Comparison of ENCODE assay signal across 33 cellular contexts in genomic region chr10:35231646-35232045, GRCh38.
"Had no signal": no experiment of that assay in that cellular context is flagged by ENCODE, and none has a peak within 500 bp of the region (broad histone marks: within the 10 kb centered on the region; RNA-seq: fewer than 3 reads in every experiment).

No MANE protein-coding gene starts in this region.

- H3K36me3 ChIP-seq: adrenal gland, ascending aorta, brain microvascular endothelial cell, breast epithelium, cardiac muscle cell had no signal

- DNase-seq: activated effector memory CD4-positive, alpha-beta T cell treated with anti-CD3 and anti-CD28 coated beads, Interleukin-2, amount 50 U/mL, for 16 hours; activated effector memory CD4-positive, alpha-beta T cell treated with Interleukin-2 at 50 U/mL for 16 hours; activated gamma-delta T cell; activated gamma-delta T cell treated with Interleukin-2 at 50 U/mL for 16 hours; activated naive CD4-positive, alpha-beta T cell; activated naive CD4-positive, alpha-beta T cell treated with anti-CD3 and anti-CD28 coated beads for 36 hours; activated naive CD4-positive, alpha-beta T cell treated with anti-CD3 and anti-CD28 coated beads, Interleukin-2, amount 10 ng/mL, durations not matched to agents 7 days and 5 days; activated naive CD4-positive, alpha-beta T cell treated with anti-CD3 and anti-CD28 coated beads, Interleukin-2, amount 50 U/mL, for 16 hours; activated naive CD4-positive, alpha-beta T cell treated with Interleukin-2 at 50 U/mL for 16 hours; activated naive CD8-positive, alpha-beta T cell treated with anti-CD3 and anti-CD28 coated beads for 36 hours; activated naive CD8-positive, alpha-beta T cell treated with anti-CD3 and anti-CD28 coated beads, Interleukin-2, amount 10 ng/mL, durations not matched to agents 7 days and 5 days; activated naive CD8-positive, alpha-beta T cell treated with anti-CD3 and anti-CD28 coated beads, Interleukin-2, amount 50 U/mL, for 24 hours; activated T-cell treated with anti-CD3 and anti-CD28 coated beads, Interleukin-2, amount 50 U/mL, for 1 hour; activated T-cell treated with anti-CD3 and anti-CD28 coated beads, Interleukin-2, amount 50 U/mL, for 24 hours; activated T-cell treated with anti-CD3 and anti-CD28 coated beads, Interleukin-2, amount 50 U/mL, for 4 hours; activated T-cell treated with anti-CD3 and anti-CD28 coated beads, Interleukin-2, amount 50 U/mL, for 48 hours; activated T-cell treated with anti-CD3 and anti-CD28 coated beads, Interleukin-2, amount 50 U/mL, for 72 hours; adrenal gland; amniotic stem cell; amygdala; aorta; body of pancreas; brain microvascular endothelial cell; caudate nucleus; central memory CD4-positive, alpha-beta T cell; cerebellar nuclear complex had no signal

- H3K9me3 ChIP-seq: adrenal gland, ascending aorta, body of pancreas, breast epithelium had no signal

- H3K27me3 ChIP-seq: adrenal gland, ascending aorta, body of pancreas, brain microvascular endothelial cell, breast epithelium, cardiac muscle cell had no signal

- H3K4me1 ChIP-seq: adrenal gland, ascending aorta, body of pancreas, breast epithelium had no signal

- H3K27ac ChIP-seq: adrenal gland, ascending aorta, body of pancreas, brain microvascular endothelial cell, breast epithelium, cardiac muscle cell had no signal

- H3K4me3 ChIP-seq: adrenal gland, ascending aorta, body of pancreas, breast epithelium, cardiac muscle cell had no signal

- FAIRE-seq: astrocyte, bronchial epithelial cell had no signal

- ATAC-seq: activated naive CD4-positive, alpha-beta T cell treated with anti-CD3 and anti-CD28 coated beads, Interleukin-2, amount 50 U/mL, for 72 hours; activated naive CD8-positive, alpha-beta T cell treated with anti-CD3 and anti-CD28 coated beads, Interleukin-2, amount 50 U/mL, for 24 hours; activated T-cell treated with anti-CD3 and anti-CD28 coated beads, Interleukin-2, amount 50 U/mL, for 4 hours; activated T-cell treated with anti-CD3 and anti-CD28 coated beads, Interleukin-2, amount 50 U/mL, for 72 hours; activated T-helper 17 cell treated with anti-CD3 and anti-CD28 coated beads, Interleukin-2, amount 50 U/mL, for 72 hours; body of pancreas had no signal
